ENCODE assay signal across 15 cellular contexts in genomic region chr15:65837301-65838283, GRCh38. TPM values are rescaled to one million over a fixed set of nuclear protein-coding genes. Genes with fewer than 3 reads are reported as not detected.
A peak's percentile ranks its signal among the peaks of the same experiment; 100 is the strongest.
DNase-seq lines count a peak whose midpoint lies in the region; ATAC-seq lines count a peak whose summit lies in the region.
"Had no signal": no experiment of that assay in that cellular context is flagged by ENCODE, and none has a peak within 500 bp of the region (broad histone marks: within the 10 kb centered on the region; RNA-seq: fewer than 3 reads in every experiment).

No MANE protein-coding gene starts in this region.

- intact Hi-C loops in activated T-helper 1 cell treated with anti-CD3 and anti-CD28 coated beads, Interleukin-12 subunit alpha, Interleukin-12 subunit beta, Interleukin-2, Interleukin-4 antibody, amounts not matched to agents 30 ng/mL and 10 ng/mL and 1 ng/mL, durations not matched to agents 14 hours and 24 hours and 36 hours (cut with micrococcal nuclease), result no loop called here
- intact Hi-C loops in posterior cingulate gyrus (cut with DNase I), result no loop called here

- H4K20me1 ChIP-seq in BLaER1, result peaks cover 13% of the 10 kb centered on the region

- H3K9me3 Mint-ChIP-seq in IgD-negative memory B cell (no peaks in the 10 kb centered on the region), naive B cell (no peaks in the 10 kb centered on the region)
- H3K9me3 Mint-ChIP-seq in activated T-helper 1 cell treated with anti-CD3 and anti-CD28 coated beads, Interleukin-12 subunit alpha, Interleukin-12 subunit beta, Interleukin-2, Interleukin-4 antibody, amounts not matched to agents 30 ng/mL and 10 ng/mL and 1 ng/mL, durations not matched to agents 14 hours and 24 hours and 36 hours, result no peaks in the 10 kb centered on the region

- no peak overlapping the region for H3K4me3 Mint-ChIP-seq in IgD-negative memory B cell
- H3K4me3 Mint-ChIP-seq in activated T-helper 1 cell treated with anti-CD3 and anti-CD28 coated beads, Interleukin-12 subunit alpha, Interleukin-12 subunit beta, Interleukin-2, Interleukin-4 antibody, amounts not matched to agents 30 ng/mL and 10 ng/mL and 1 ng/mL, durations not matched to agents 14 hours and 24 hours and 36 hours, result no peak overlapping the region
- no peak overlapping the region for H3K4me3 Mint-ChIP-seq in naive B cell

- ATAC-seq in naive B cell (ENCODE audit: low read depth in 2 of 2), result peak in 1 of 2 donors; percentile 16
- ATAC-seq in GM18519 (IDR thresholded peaks at IDR 0.05; ENCODE audit: low FRiP score, unreplicated experiment), result no peak
- ATAC-seq: heart right ventricle had no signal

- H3K36me3 Mint-ChIP-seq in IgD-negative memory B cell (no peaks in the 10 kb centered on the region), naive B cell (no peaks in the 10 kb centered on the region)
- no peaks in the 10 kb centered on the region for H3K36me3 Mint-ChIP-seq in activated T-helper 1 cell treated with anti-CD3 and anti-CD28 coated beads, Interleukin-12 subunit alpha, Interleukin-12 subunit beta, Interleukin-2, Interleukin-4 antibody, amounts not matched to agents 30 ng/mL and 10 ng/mL and 1 ng/mL, durations not matched to agents 14 hours and 24 hours and 36 hours (ENCODE audit: low read depth)

- H3K4me1 Mint-ChIP-seq in IgD-negative memory B cell (peaks cover 16 to 21% (median 21%) of the 10 kb centered on the region in 3 donors), naive B cell (peaks cover 23 to 36% (median 27%) of the 10 kb centered on the region in 3 donors)
- H3K4me1 Mint-ChIP-seq in activated T-helper 1 cell treated with anti-CD3 and anti-CD28 coated beads, Interleukin-12 subunit alpha, Interleukin-12 subunit beta, Interleukin-2, Interleukin-4 antibody, amounts not matched to agents 30 ng/mL and 10 ng/mL and 1 ng/mL, durations not matched to agents 14 hours and 24 hours and 36 hours (ENCODE audit: low read depth), result peaks cover 17% of the 10 kb centered on the region

- H3K27ac Mint-ChIP-seq in IgD-negative memory B cell, result peak overlapping the region in 2 of 3 donors; percentile 39 to 58
- peak overlapping the region; percentile 3 for H3K27ac Mint-ChIP-seq in activated T-helper 1 cell treated with anti-CD3 and anti-CD28 coated beads, Interleukin-12 subunit alpha, Interleukin-12 subunit beta, Interleukin-2, Interleukin-4 antibody, amounts not matched to agents 30 ng/mL and 10 ng/mL and 1 ng/mL, durations not matched to agents 14 hours and 24 hours and 36 hours
- H3K27ac Mint-ChIP-seq in naive B cell, result peak overlapping the region in 5 of 6 donors; percentile 19 to 73 (median 37)

- H3K9me3 ChIP-seq in BLaER1, result no peaks in the 10 kb centered on the region
- H3K9me3 ChIP-seq: heart right ventricle, sigmoid colon, upper lobe of left lung had no signal

- no peak overlapping the region for H3K9ac ChIP-seq in BLaER1

- DNase-seq in activated T-helper 1 cell treated with anti-CD3 and anti-CD28 coated beads, Interleukin-12 subunit alpha, Interleukin-12 subunit beta, Interleukin-2, Interleukin-4 antibody, amounts not matched to agents 30 ng/mL and 10 ng/mL and 1 ng/mL, durations not matched to agents 14 hours and 24 hours and 36 hours (ENCODE audit: low spot score), result no peak
- DNase-seq in naive B cell (no peak), kidney glomerular epithelial cell (lab: John Stamatoyannopoulos, UW) (no peak), posterior cingulate gyrus (no peak), cerebellar nuclear complex (lab: John Stamatoyannopoulos, UW) (no peak)
- DNase-seq: aorta; effector memory CD4-positive, alpha-beta T cell; heart right ventricle; NCI-H2081 treated with DMSO at 0.1 percent for 48 hours; sigmoid colon; T1000 had no signal

- H3K4me1 ChIP-seq in BLaER1, result peaks cover 56% of the 10 kb centered on the region

- no peaks in the 10 kb centered on the region for H3K27me3 ChIP-seq in BLaER1
- H3K27me3 ChIP-seq: heart right ventricle, sigmoid colon, upper lobe of left lung had no signal

- 0 out of 2 replicates have a peak overlapping the region, but pooled peaks have one; percentile 32 for H3K4me2 ChIP-seq in BLaER1

- H3K4me3 ChIP-seq in BLaER1, result no peak overlapping the region
- H3K4me3 ChIP-seq: heart right ventricle, sigmoid colon, upper lobe of left lung had no signal

- H3K36me3 ChIP-seq in BLaER1, result no peaks in the 10 kb centered on the region
- H3K36me3 ChIP-seq: heart right ventricle, sigmoid colon, upper lobe of left lung had no signal

- H3K27me3 Mint-ChIP-seq in IgD-negative memory B cell (no peaks in the 10 kb centered on the region), naive B cell (no peaks in the 10 kb centered on the region)
- peaks cover 4% of the 10 kb centered on the region for H3K27me3 Mint-ChIP-seq in activated T-helper 1 cell treated with anti-CD3 and anti-CD28 coated beads, Interleukin-12 subunit alpha, Interleukin-12 subunit beta, Interleukin-2, Interleukin-4 antibody, amounts not matched to agents 30 ng/mL and 10 ng/mL and 1 ng/mL, durations not matched to agents 14 hours and 24 hours and 36 hours (ENCODE audit: insufficient read depth)

- no peak overlapping the region for H3K27ac ChIP-seq in BLaER1

RNA-seq across cellular contexts. Expression of gene RAB11A, which starts 31.7 kb away (rescaled TPM):
- polyA plus RNA-seq in IgD-negative memory B cell, result 248 TPM
- 161 and 171 TPM in 2 replicates for total RNA-seq in activated T-helper 1 cell treated with anti-CD3 and anti-CD28 coated beads, Interleukin-12 subunit alpha, Interleukin-12 subunit beta, Interleukin-2, Interleukin-4 antibody, amounts not matched to agents 30 ng/mL and 10 ng/mL and 1 ng/mL, durations not matched to agents 14 hours and 24 hours and 36 hours
- 100 to 1,000 TPM; 204 to 294 (median 234) TPM for polyA plus RNA-seq in naive B cell (ENCODE audit: low read depth in 6 of 6)

RNA-seq across cellular contexts. Expression of gene DENND4A, which starts 45.5 kb away (rescaled TPM):
- polyA plus RNA-seq in IgD-negative memory B cell, result 24.7 TPM
- total RNA-seq in activated T-helper 1 cell treated with anti-CD3 and anti-CD28 coated beads, Interleukin-12 subunit alpha, Interleukin-12 subunit beta, Interleukin-2, Interleukin-4 antibody, amounts not matched to agents 30 ng/mL and 10 ng/mL and 1 ng/mL, durations not matched to agents 14 hours and 24 hours and 36 hours, result 50.8 and 59.0 TPM in 2 replicates
- 10 to 100 TPM; 18.3 to 38.9 (median 26.8) TPM for polyA plus RNA-seq in naive B cell (ENCODE audit: low read depth in 6 of 6)
